18 cellular contexts compared by ENCODE assay signal in the genomic region with DNA sequence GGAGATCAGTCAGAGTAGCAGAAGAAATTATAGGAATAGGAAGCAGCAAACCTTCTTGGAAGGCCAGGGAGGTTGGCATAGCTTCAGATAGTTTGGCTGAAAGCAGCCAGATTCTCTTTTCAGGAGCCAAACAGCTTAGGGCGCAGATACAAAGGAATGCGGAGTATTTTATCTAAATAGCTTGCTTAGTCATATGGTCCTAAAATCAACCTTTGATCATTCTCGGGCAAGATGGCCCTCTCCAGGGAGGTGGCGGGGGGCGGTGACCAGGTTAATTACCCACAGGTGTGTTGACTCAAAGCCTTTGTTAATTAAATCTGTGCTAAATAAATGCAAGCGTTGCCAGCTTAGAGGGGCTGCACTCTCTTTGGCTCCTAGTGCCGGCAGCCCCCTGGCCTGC. TPM values are rescaled to one million over a fixed set of nuclear protein-coding genes. Genes with fewer than 3 reads are reported as not detected.
DNase-seq lines count a peak whose midpoint lies in the region; ATAC-seq and TF ChIP-seq lines count a peak whose summit lies in the region.
"Had no signal": no experiment of that assay in that cellular context is flagged by ENCODE, and none has a peak within 500 bp of the region (broad histone marks: within the 10 kb centered on the region; RNA-seq: fewer than 3 reads in every experiment).

No MANE protein-coding gene starts in this region.

- H3K36me3 ChIP-seq in endodermal cell (ENCODE audit: control insufficient read depth, insufficient read depth, low read length) (no peaks in the 10 kb centered on the region), mesodermal cell (ENCODE audit: control insufficient read depth, insufficient read depth, low read length) (no peaks in the 10 kb centered on the region), heart right ventricle (peaks cover 0 to 12% (median 0%) of the 10 kb centered on the region in 9 donors)

- ATAC-seq in heart right ventricle: no peak
- ATAC-seq: A549 had no signal

- peak overlapping the region; percentile 85 for H3K4me3 Mint-ChIP-seq in endodermal cell
- H3K4me3 Mint-ChIP-seq: CD14-positive monocyte had no signal

- WGBS in endodermal cell (ENCODE audit: insufficient coverage in 1 of 2, insufficient read length in 1 of 2), 2 experiments: 30 to 55% methylated on average over 7 of the region's 7 CpGs
- 59 to 66% methylated on average over 5 to 6 of the region's 7 CpGs for WGBS in mesodermal cell (ENCODE audit: insufficient coverage in 2 of 2), 2 experiments
- whole genome bisulfite sequencing in heart right ventricle, 2 donors: 31 to 33% methylated on average over 7 of the region's 7 CpGs

- no peaks in the 10 kb centered on the region for H3K4me1 ChIP-seq in endodermal cell (ENCODE audit: control insufficient read depth, insufficient read depth, low read length)
- no peaks in the 10 kb centered on the region for H3K4me1 ChIP-seq in mesodermal cell (ENCODE audit: control insufficient read depth, insufficient read depth, low read length, poor library complexity, severe bottlenecking)
- no peaks in the 10 kb centered on the region for H3K4me1 ChIP-seq in heart right ventricle

- H3K27ac Mint-ChIP-seq in endodermal cell: peak overlapping the region; percentile 98

- CTCF ChIA-PET in RWPE1 (lab: Yijun Ruan, JAX): no interaction called here

- no peak for TF ChIP-seq CTCF in endodermal cell (conservative IDR thresholded peaks at IDR 0.05)
- TF ChIP-seq CTCF in heart right ventricle (IDR thresholded peaks at IDR 0.05): no peak
- no peak for TF ChIP-seq CTCF in RWPE1 (conservative IDR thresholded peaks at IDR 0.05; ENCODE audit: low read depth)

- DNase-seq in ELF-1 (ENCODE audit: low read depth, low spot score) (peak; percentile 89), LoVo (ENCODE audit: low spot score) (peak; percentile 69), endodermal cell (peak; percentile 96), heart right ventricle (no peak), RWPE1 (ENCODE audit: low spot score) (no peak), DMS153 treated with DMSO at 0.1 percent for 48 hours (lab: John Stamatoyannopoulos, UW; ENCODE audit: unreplicated experiment) (no peak)
- no peak for DNase-seq in activated T-cell treated with anti-CD3 and anti-CD28 coated beads, Interleukin-2, amount 50 U/mL, for 1 hour
- DNase-seq: COR-L47, DMS53, NCI-H1048, NCI-H146, NCI-H2081 treated with DMSO at 0.1 percent for 48 hours, NCI-H2227 treated with DMSO at 0.1 percent for 48 hours, NCI-H526, OCI-M1 had no signal

- H3K4me1 Mint-ChIP-seq in endodermal cell: peaks cover 50% of the 10 kb centered on the region

- POLR2A ChIA-PET in RWPE1 (lab: Yijun Ruan, JAX; ENCODE audit: low non-redundant PET): no interaction called here

- intact Hi-C loops in heart right ventricle (cut with DNase I): no loop called here

- H3K27ac ChIP-seq in endodermal cell (ENCODE audit: low read depth, low read length): peak overlapping the region; percentile 77
- peak overlapping the region; percentile 41 for H3K27ac ChIP-seq in mesodermal cell (ENCODE audit: low read depth, low read length, severe bottlenecking)
- H3K27ac ChIP-seq in heart right ventricle: no peak overlapping the region
- no peak overlapping the region for H3K27ac ChIP-seq in RWPE1
- H3K27ac ChIP-seq: A549 had no signal

- no peaks in the 10 kb centered on the region for H3K36me3 Mint-ChIP-seq in endodermal cell (ENCODE audit: low read depth)

- H3K9me3 Mint-ChIP-seq in endodermal cell: no peaks in the 10 kb centered on the region

- peak overlapping the region; percentile 95 for H3K9ac ChIP-seq in endodermal cell (ENCODE audit: extremely low read depth, low read length, poor library complexity, severe bottlenecking)

- H3K9me3 ChIP-seq in endodermal cell (ENCODE audit: control insufficient read depth, low read length) (no peaks in the 10 kb centered on the region), mesodermal cell (ENCODE audit: control insufficient read depth, low read length) (no peaks in the 10 kb centered on the region), heart right ventricle (no peaks in the 10 kb centered on the region)
- H3K9me3 ChIP-seq: A549 had no signal

- peak overlapping the region; percentile 84 for H3K4me3 ChIP-seq in endodermal cell (ENCODE audit: low read length)
- no peak overlapping the region for H3K4me3 ChIP-seq in mesodermal cell (ENCODE audit: extremely low read depth, insufficient read depth, low read length, poor library complexity, severe bottlenecking)
- H3K4me3 ChIP-seq in heart right ventricle: no peak overlapping the region
- H3K4me3 ChIP-seq: A549 had no signal

- H3K27me3 ChIP-seq in endodermal cell (ENCODE audit: control insufficient read depth, insufficient read depth, low read length, poor library complexity, severe bottlenecking) (no peaks in the 10 kb centered on the region), heart right ventricle (peaks cover 0 to 10% (median 0%) of the 10 kb centered on the region in 7 donors)

- H3K27me3 Mint-ChIP-seq in endodermal cell (ENCODE audit: insufficient read depth): peaks cover 2% of the 10 kb centered on the region

RNA-seq across cellular contexts. Expression of a gene that starts 12.5 kb away (rescaled TPM):
- total RNA-seq in endodermal cell: 10 to 100 TPM; 24.4 to 34.5 TPM
- 7.2 TPM for polyA plus RNA-seq in endodermal cell (2013, experiment 1 of 2)
- 6.8 TPM for polyA plus RNA-seq in endodermal cell (2013, experiment 2 of 2)
- not detected for polyA plus RNA-seq in mesodermal cell (2013, experiment 1 of 2)
- polyA plus RNA-seq in mesodermal cell (2013, experiment 2 of 2): not detected
- under 1 TPM in 3 of 10 donors, not detected in 7; 0.38 to 0.81 (median 0.60) TPM for total RNA-seq in heart right ventricle
- not detected for polyA plus RNA-seq in heart right ventricle
- polyA plus RNA-seq: A549 had no signal

RNA-seq across cellular contexts. Expression of a gene that starts 19.4 kb away (rescaled TPM):
- total RNA-seq in endodermal cell (not detected), heart right ventricle (1 to 10 TPM in 2 of 10 donors, under 1 TPM in 5, not detected in 3; 0.33 to 1.8 (median 0.68) TPM)
- not detected for polyA plus RNA-seq in endodermal cell (2013, experiment 1 of 2)
- polyA plus RNA-seq in endodermal cell (2013, experiment 2 of 2): not detected
- polyA plus RNA-seq in mesodermal cell (2013, experiment 1 of 2): not detected
- not detected for polyA plus RNA-seq in mesodermal cell (2013, experiment 2 of 2)
- under 1 TPM in 1 of 2 donors, not detected in 1; 0.19 TPM for polyA plus RNA-seq in heart right ventricle
- polyA plus RNA-seq: A549 had no signal

RNA-seq across cellular contexts. Expression of a gene that starts 43.2 kb away (rescaled TPM):
- total RNA-seq in endodermal cell (not detected), heart right ventricle (under 1 TPM in 1 of 10 donors, not detected in 9; 0.95 TPM)
- polyA plus RNA-seq in endodermal cell (2013, experiment 1 of 2): not detected
- not detected for polyA plus RNA-seq in endodermal cell (2013, experiment 2 of 2)
- not detected for polyA plus RNA-seq in mesodermal cell (2013, experiment 1 of 2)
- polyA plus RNA-seq in mesodermal cell (2013, experiment 2 of 2): not detected
- polyA plus RNA-seq in heart right ventricle: not detected
- polyA plus RNA-seq: A549 had no signal

RNA-seq across cellular contexts. Expression of a gene that starts 53.9 kb away (rescaled TPM):
- 1 to 10 TPM in 1 of 2 donors, under 1 TPM in 1; 0.93 to 1.0 TPM for total RNA-seq in endodermal cell
- not detected for polyA plus RNA-seq in endodermal cell (2013, experiment 1 of 2)
- polyA plus RNA-seq in endodermal cell (2013, experiment 2 of 2): not detected
- polyA plus RNA-seq in mesodermal cell (2013, experiment 1 of 2): not detected
- polyA plus RNA-seq in mesodermal cell (2013, experiment 2 of 2): not detected
- not detected for total RNA-seq in heart right ventricle
- not detected for polyA plus RNA-seq in heart right ventricle
- polyA plus RNA-seq: A549, CD14-positive monocyte had no signal

Comparison
In these comparisons a context has a peak if more than half of its experiments do, and no peak if none do; other contexts are left out.
1. DNase-seq: peak in ELF-1 (single experiment), LoVo (single experiment) and endodermal cell (single experiment); none in heart right ventricle (0 of 2), activated T-cell treated with anti-CD3 and anti-CD28 coated beads, Interleukin-2, amount 50 U/mL, for 1 hour (single experiment), RWPE1 (single experiment) and DMS153 treated with DMSO at 0.1 percent for 48 hours (single experiment).
2. H3K27ac ChIP-seq: peak in endodermal cell (single experiment) and mesodermal cell (single experiment); none in heart right ventricle (0 of 10) and RWPE1 (single experiment).
3. RNA of a gene that starts 12.5 kb away (total RNA-seq): 24.4 to 34.5 TPM in endodermal cell; 0.38 to 0.81 TPM in heart right ventricle; every median in the first group is over 10 times any median in the second.